In genomic region chr10:24463683-24464426, GRCh38 we compare ENCODE assay signal across 8 cellular contexts.
DNase-seq lines count a peak whose midpoint lies in the region; ATAC-seq and TF ChIP-seq lines count a peak whose summit lies in the region.

No MANE protein-coding gene starts in this region.

- H3K4me2 ChIP-seq in Loucy (ENCODE audit: low read depth, low read length, poor library complexity, severe bottlenecking), result peak overlapping the region; percentile 43

- H3K36me3 ChIP-seq in Loucy (ENCODE audit: insufficient read depth, low read length), result no peaks in the 10 kb centered on the region
- no peaks in the 10 kb centered on the region for H3K36me3 ChIP-seq in ascending aorta
- no peaks in the 10 kb centered on the region for H3K36me3 ChIP-seq in right lobe of liver

- intact Hi-C loops in ascending aorta (cut with DNase I), result no loop called here
- intact Hi-C loops in right lobe of liver (cut with DNase I), result no loop called here

- TF ChIP-seq CTCF in GM20000 (IDR thresholded peaks at IDR 0.05; ENCODE audit: extremely low read depth, missing control alignments), result no peak
- TF ChIP-seq CTCF in Loucy (conservative IDR thresholded peaks at IDR 0.05; ENCODE audit: low read length), result no peak
- TF ChIP-seq CTCF in ascending aorta (IDR thresholded peaks at IDR 0.05), result no peak
- TF ChIP-seq CTCF in right lobe of liver (IDR thresholded peaks at IDR 0.05), result no peak

- H3K9me2 ChIP-seq in Loucy (replicated peaks; ENCODE audit: low read depth, low read length), result no peaks in the 10 kb centered on the region

- H3K4me3 ChIP-seq in Loucy (ENCODE audit: low read length, poor library complexity, severe bottlenecking), result peak overlapping the region; percentile 18
- no peak overlapping the region for H3K4me3 ChIP-seq in ascending aorta
- peak overlapping the region in 2 of 3 donors; percentile 50 to 56 for H3K4me3 ChIP-seq in right lobe of liver

- no peaks in the 10 kb centered on the region for H4K20me1 ChIP-seq in Loucy (ENCODE audit: insufficient read depth, low read length, poor library complexity, severe bottlenecking)

- peaks cover 4% of the 10 kb centered on the region; the same call in 1 of the 2 replicates for H3F3A ChIP-seq in Loucy (ENCODE audit: low read depth)

- H2AFZ ChIP-seq in Loucy (ENCODE audit: low read length), result peak overlapping the region; percentile 41

- peak overlapping the region; percentile 61 for H3K9ac ChIP-seq in Loucy (ENCODE audit: low read depth, low read length, poor library complexity, severe bottlenecking)

- H3K27me3 ChIP-seq in Loucy (ENCODE audit: insufficient read depth, low read length, poor library complexity, severe bottlenecking) (no peaks in the 10 kb centered on the region), ascending aorta (no peaks in the 10 kb centered on the region), right lobe of liver (no peaks in the 10 kb centered on the region)

- peak; percentile 24 for TF ChIP-seq POLR2A in right lobe of liver (IDR thresholded peaks at IDR 0.05)

- in situ Hi-C loops in G401 (cut with HindIII; ENCODE audit: low sequenced_read_pairs), result no loop called here

- DNase-seq in EL (peak; percentile 94), GM20000 (ENCODE audit: low spot score) (peak; percentile 38), ascending aorta (ENCODE audit: low spot score in 2 of 2) (no peak), right lobe of liver (peak in 1 of 3 donors; percentile 40), NCI-H748 (lab: John Stamatoyannopoulos, UW; ENCODE audit: unreplicated experiment) (no peak), G401 (ENCODE audit: low spot score) (no peak), Ammon's horn (ENCODE audit: low spot score) (no peak)

- ATAC-seq in right lobe of liver, result peak; percentile 19 to 62 (median 56)

- peaks cover 7% of the 10 kb centered on the region; the same call in 1 of the 2 replicates for H3K79me2 ChIP-seq in Loucy (ENCODE audit: insufficient read depth, low read length)

- H3K27ac ChIP-seq in ascending aorta (peak overlapping the region; percentile 24 to 60), right lobe of liver (peak overlapping the region; percentile 71 to 89 (median 83))

- H3K4me1 ChIP-seq in Loucy (ENCODE audit: insufficient read depth, low read length, poor library complexity, severe bottlenecking) (peaks cover 76% of the 10 kb centered on the region), ascending aorta (peaks cover 4 to 19% of the 10 kb centered on the region in 2 donors), right lobe of liver (peaks cover 0 to 23% (median 11%) of the 10 kb centered on the region in 4 donors)

- no peaks in the 10 kb centered on the region for H3K9me3 ChIP-seq in Loucy (ENCODE audit: insufficient read depth, low read depth, low read length)
- H3K9me3 ChIP-seq in ascending aorta, result no peaks in the 10 kb centered on the region
- H3K9me3 ChIP-seq in right lobe of liver, result no peaks in the 10 kb centered on the region

- WGBS in right lobe of liver (ENCODE audit: insufficient coverage, low coverage, low lambda C conversion rate, missing lambda C conversion rate), result 15% methylated on average over 9 of the region's 9 CpGs

Comparison
In these comparisons a context has a peak if more than half of its experiments do, and no peak if none do; other contexts are left out.
1. DNase-seq: peak in EL (single experiment) and GM20000 (single experiment); none in ascending aorta (0 of 2), NCI-H748 (single experiment), G401 (single experiment) and Ammon's horn (single experiment).
2. H3K4me3 ChIP-seq: peak in Loucy (single experiment) and right lobe of liver (2 of 3); none in ascending aorta (0 of 2).